ENCODE assay signal across 9 cellular contexts in the genomic region with DNA sequence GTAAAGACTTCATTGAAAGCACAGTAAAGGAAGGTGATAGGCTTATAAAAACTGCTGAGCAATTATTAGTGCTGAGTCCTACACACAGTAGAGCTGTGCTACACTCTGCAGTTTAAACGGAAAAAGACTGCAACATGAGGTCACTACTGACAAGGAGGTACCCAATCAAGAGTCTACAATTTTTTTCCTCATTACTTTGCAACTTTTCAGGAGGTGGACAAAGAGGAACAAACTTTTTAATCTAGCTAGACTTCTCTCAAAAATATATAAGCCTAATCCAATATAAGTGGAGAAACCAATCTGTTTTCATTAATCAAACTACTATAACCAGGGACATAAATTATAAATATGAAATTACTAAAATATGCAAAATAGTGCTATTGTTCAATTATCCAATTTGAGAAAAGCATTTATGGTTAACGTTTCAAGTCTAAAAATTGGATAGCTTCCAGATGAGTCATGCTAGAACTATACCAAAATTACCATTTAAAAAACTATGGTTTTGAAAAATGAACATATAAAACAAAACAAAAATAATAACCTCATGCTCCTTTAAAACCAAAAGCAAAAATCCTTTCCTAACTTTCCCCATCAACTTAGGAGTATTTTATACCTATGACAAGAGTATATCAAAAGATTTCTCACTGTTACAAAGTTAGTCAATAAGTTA. TPM values are rescaled to one million over a fixed set of nuclear protein-coding genes. Genes with fewer than 3 reads are reported as not detected.
DNase-seq lines count a peak whose midpoint lies in the region; ATAC-seq and TF ChIP-seq lines count a peak whose summit lies in the region.
"Had no signal": no experiment of that assay in that cellular context is flagged by ENCODE, and none has a peak within 500 bp of the region (broad histone marks: within the 10 kb centered on the region; RNA-seq: fewer than 3 reads in every experiment).

No MANE protein-coding gene starts in this region.

- H3K27ac Mint-ChIP-seq in chondrocyte (ENCODE audit: unreplicated experiment) = peak overlapping the region; percentile 53

- peaks cover 17% of the 10 kb centered on the region for H3K36me3 Mint-ChIP-seq in chondrocyte (ENCODE audit: low read depth)

- no peak overlapping the region for H3K4me3 Mint-ChIP-seq in chondrocyte (ENCODE audit: unreplicated experiment)

- peak; percentile 21 for TF ChIP-seq CTCF in chondrocyte (IDR thresholded peaks at IDR 0.05)
- no peak for TF ChIP-seq CTCF in mucosa of descending colon (IDR thresholded peaks at IDR 0.05)

- DNase-seq in EH (ENCODE audit: low read depth) (peak; percentile 43), NCI-H69 (lab: John Stamatoyannopoulos, UW) (peak; percentile 60), chondrocyte (ENCODE audit: low spot score) (no peak), mucosa of descending colon (no peak), HPDE6-E6E7 (ENCODE audit: extremely low spot score) (no peak), SK-N-DZ (ENCODE audit: low spot score) (no peak), NCI-H345 (lab: John Stamatoyannopoulos, UW) (no peak)
- DNase-seq: NCI-H2227 treated with DMSO at 0.1 percent for 48 hours had no signal

- no peaks in the 10 kb centered on the region for H3K9me3 ChIP-seq in mucosa of descending colon

- H3K36me3 ChIP-seq in mucosa of descending colon (ENCODE audit: low read depth) = no peaks in the 10 kb centered on the region

- peaks cover 42% of the 10 kb centered on the region for H3K4me1 Mint-ChIP-seq in chondrocyte (ENCODE audit: low read depth)

- ATAC-seq in mucosa of descending colon = peak; percentile 55
- no peak for ATAC-seq in GM21528 (IDR thresholded peaks at IDR 0.05; ENCODE audit: low FRiP score, unreplicated experiment)

- no peaks in the 10 kb centered on the region for H3K27me3 Mint-ChIP-seq in chondrocyte (ENCODE audit: low read depth)

- peaks cover 12% of the 10 kb centered on the region for H3K9me3 Mint-ChIP-seq in chondrocyte (ENCODE audit: low read depth)

- peaks cover 5% of the 10 kb centered on the region for H3K4me1 ChIP-seq in mucosa of descending colon (ENCODE audit: low read depth)

- intact Hi-C loops in mucosa of descending colon (cut with DNase I, micrococcal nuclease) = no loop called here

- H3K4me3 ChIP-seq in mucosa of descending colon = no peak overlapping the region

RNA-seq across cellular contexts. Expression of gene FAM13B, which starts 37.7 kb away (rescaled TPM):
- total RNA-seq in chondrocyte = 35.9 to 43.6 TPM (median 43.0 TPM) in 3 replicates
- total RNA-seq in mucosa of descending colon = 10 to 100 TPM; 25.5 to 58.4 (median 25.8) TPM
- 10.4 and 16.0 TPM in 2 replicates for polyA plus RNA-seq in SK-N-DZ (2014; cell fraction: cytosol; rRNA removed)
- 15.7 and 34.7 TPM in 2 replicates for polyA plus RNA-seq in SK-N-DZ (2014; cell fraction: nucleus; rRNA removed)

Comparison
In these comparisons a context has a peak if more than half of its experiments do, and no peak if none do; other contexts are left out.
1. DNase-seq: peak in EH (single experiment) and NCI-H69 (single experiment); none in chondrocyte (single experiment), mucosa of descending colon (0 of 3), HPDE6-E6E7 (single experiment), SK-N-DZ (single experiment) and NCI-H345 (single experiment).